Comparison of ENCODE assay signal across 20 cellular contexts in genomic region chr10:22634093-22634492, GRCh38.
DNase-seq lines count a peak whose midpoint lies in the region; ATAC-seq and TF ChIP-seq lines count a peak whose summit lies in the region.
"Had no signal": no experiment of that assay in that cellular context is flagged by ENCODE, and none has a peak within 500 bp of the region (broad histone marks: within the 10 kb centered on the region; RNA-seq: fewer than 3 reads in every experiment).

No MANE protein-coding gene starts in this region.

- no peak for TF ChIP-seq EP300 in stomach (IDR thresholded peaks at IDR 0.05)

- no peak for TF ChIP-seq CTCF in activated B cell treated with CpG ODN at 0.5 μM for 24 hours (IDR thresholded peaks at IDR 0.05)
- no peak for TF ChIP-seq CTCF in endothelial cell (IDR thresholded peaks at IDR 0.05; ENCODE audit: unreplicated experiment)
- no peak for TF ChIP-seq CTCF in stomach (IDR thresholded peaks at IDR 0.05)
- no peak for TF ChIP-seq CTCF in A673 (conservative IDR thresholded peaks at IDR 0.05; ENCODE audit: low read depth, low read length)

- DNase-seq in activated CD4-positive, alpha-beta T cell treated with anti-CD3 and anti-CD28 coated beads, Interleukin-2, amount 10 ng/mL, durations not matched to agents 7 days and 5 days, result no peak
- DNase-seq in activated CD4-positive, alpha-beta T cell treated with anti-CD3 and anti-CD28 coated beads for 48 hours, result no peak
- DNase-seq in activated B cell treated with CpG ODN at 0.5 μM for 24 hours, result no peak
- no peak for DNase-seq in endothelial cell (ENCODE audit: low spot score)
- DNase-seq in stomach, result no peak
- no peak for DNase-seq in left ventricle myocardium superior
- DNase-seq in A673 (ENCODE audit: low spot score), result no peak
- DNase-seq: activated CD4-positive, CD25-positive, alpha-beta regulatory T cell treated with anti-CD3 and anti-CD28 coated beads, Interleukin-2, amount 50 U/mL, for 72 hours; DMS79; foreskin melanocyte; left ventricle myocardium inferior; NCI-H187 treated with DMSO at 0.1 percent for 48 hours; NCI-H446 treated with DMSO at 0.1 percent for 48 hours; stimulated activated CD4-positive, alpha-beta T cell treated with anti-CD3 and anti-CD28 coated beads, Interleukin-4, amount 100 ng/mL, for 24 hours had no signal

- POLR2A ChIA-PET in activated CD4-positive, alpha-beta T cell treated with anti-CD3 and anti-CD28 coated beads, Interleukin-2, amount 10 ng/mL, durations not matched to agents 7 days and 5 days (lab: Charles Lee), result no interaction called here
- POLR2A ChIA-PET in activated B cell treated with CpG ODN at 0.5 μM for 24 hours (lab: Charles Lee) (interaction anchor here (1.6 kb wide), 1 partner anchor 19 kb away, joined by 4 read pairs; no protein-coding TSS in a partner anchor), A673 (lab: Charles Lee; ENCODE audit: low non-redundant PET) (no interaction called here)

- peaks cover 3% of the 10 kb centered on the region for H3K9me3 Mint-ChIP-seq in activated CD4-positive, alpha-beta T cell treated with anti-CD3 and anti-CD28 coated beads, Interleukin-2, amount 10 ng/mL, durations not matched to agents 7 days and 5 days
- H3K9me3 Mint-ChIP-seq in activated B cell treated with CpG ODN at 0.5 μM for 24 hours, result peaks cover 2% of the 10 kb centered on the region
- no peaks in the 10 kb centered on the region for H3K9me3 Mint-ChIP-seq in endothelial cell (ENCODE audit: unreplicated experiment)
- H3K9me3 Mint-ChIP-seq: CD14-positive monocyte had no signal

- intact Hi-C loops in activated B cell treated with CpG ODN at 0.5 μM for 24 hours (cut with micrococcal nuclease) (no loop called here), stomach (cut with DNase I; ENCODE audit: low total_unique reads) (no loop called here), left ventricle myocardium superior (cut with micrococcal nuclease) (no loop called here), A673 (cut with micrococcal nuclease; ENCODE audit: unreplicated experiment) (no loop called here)

- no peaks in the 10 kb centered on the region for H3K27me3 ChIP-seq in stomach
- no peaks in the 10 kb centered on the region for H3K27me3 ChIP-seq in A673 (replicated peaks; ENCODE audit: insufficient read depth, low read depth, low read length, poor library complexity)
- H3K27me3 ChIP-seq: ascending aorta, tibial nerve had no signal

- no peaks in the 10 kb centered on the region for H3K27me3 Mint-ChIP-seq in activated CD4-positive, alpha-beta T cell treated with anti-CD3 and anti-CD28 coated beads, Interleukin-2, amount 10 ng/mL, durations not matched to agents 7 days and 5 days
- H3K27me3 Mint-ChIP-seq in activated B cell treated with CpG ODN at 0.5 μM for 24 hours (no peaks in the 10 kb centered on the region), endothelial cell (ENCODE audit: unreplicated experiment) (peaks cover 8% of the 10 kb centered on the region)

- peaks cover 41% of the 10 kb centered on the region for H3K36me3 Mint-ChIP-seq in activated CD4-positive, alpha-beta T cell treated with anti-CD3 and anti-CD28 coated beads, Interleukin-2, amount 10 ng/mL, durations not matched to agents 7 days and 5 days (ENCODE audit: low read depth)
- peaks cover 10% of the 10 kb centered on the region for H3K36me3 Mint-ChIP-seq in activated B cell treated with CpG ODN at 0.5 μM for 24 hours (ENCODE audit: low read depth)
- H3K36me3 Mint-ChIP-seq in endothelial cell (ENCODE audit: low read depth, unreplicated experiment), result peaks cover 13% of the 10 kb centered on the region

- BruUV-seq in A673 (replicated peaks; lab: Mats Ljungman, UMichigan), result no TSS peak

- WGBS in stomach, 5 donors, result 81 to 92% (median 87%) methylated on average over 5 of the region's 5 CpGs

- no peak for TF ChIP-seq POLR2A in stomach (IDR thresholded peaks at IDR 0.05)
- TF ChIP-seq POLR2A in GM18505 (IDR thresholded peaks at IDR 0.05; ENCODE audit: borderline replicate concordance, extremely low read depth, insufficient read depth, insufficient read length), result no peak

- ATAC-seq in activated B cell treated with CpG ODN at 0.5 μM for 24 hours (ENCODE audit: low read depth) (no peak), left ventricle myocardium superior (no peak), GM18505 (IDR thresholded peaks at IDR 0.05; ENCODE audit: unreplicated experiment) (no peak)
- ATAC-seq: Right ventricle myocardium inferior had no signal

- H3K27ac Mint-ChIP-seq in activated CD4-positive, alpha-beta T cell treated with anti-CD3 and anti-CD28 coated beads, Interleukin-2, amount 10 ng/mL, durations not matched to agents 7 days and 5 days, result peak overlapping the region; percentile 73
- peak overlapping the region; percentile 86 for H3K27ac Mint-ChIP-seq in activated B cell treated with CpG ODN at 0.5 μM for 24 hours
- H3K27ac Mint-ChIP-seq in endothelial cell (ENCODE audit: unreplicated experiment), result peak overlapping the region; percentile 100

- H3K4me3 ChIP-seq in stomach (no peak overlapping the region), A673 (ENCODE audit: low read depth, low read length, poor library complexity, severe bottlenecking) (no peak overlapping the region)
- H3K4me3 ChIP-seq: ascending aorta, left ventricle myocardium inferior, tibial nerve had no signal

- H3K4me3 Mint-ChIP-seq in activated CD4-positive, alpha-beta T cell treated with anti-CD3 and anti-CD28 coated beads, Interleukin-2, amount 10 ng/mL, durations not matched to agents 7 days and 5 days, result no peak overlapping the region
- H3K4me3 Mint-ChIP-seq in activated B cell treated with CpG ODN at 0.5 μM for 24 hours (no peak overlapping the region), endothelial cell (ENCODE audit: unreplicated experiment) (no peak overlapping the region)
- H3K4me3 Mint-ChIP-seq: CD14-positive monocyte had no signal

- H3K4me1 ChIP-seq in stomach (peaks cover 0 to 28% (median 8%) of the 10 kb centered on the region in 4 donors), A673 (ENCODE audit: insufficient read depth, low read length, poor library complexity, severe bottlenecking) (peaks cover 19% of the 10 kb centered on the region)
- H3K4me1 ChIP-seq: parathyroid adenoma had no signal

- no peaks in the 10 kb centered on the region for H3K36me3 ChIP-seq in stomach
- no peaks in the 10 kb centered on the region for H3K36me3 ChIP-seq in A673 (ENCODE audit: insufficient read depth, low read length, poor library complexity, severe bottlenecking)
- H3K36me3 ChIP-seq: ascending aorta, left ventricle myocardium inferior, tibial nerve had no signal

- H3K27ac ChIP-seq in stomach (peak overlapping the region in 4 of 5 donors; percentile 16 to 43 (median 31)), A673 (ENCODE audit: low read depth, low read length, poor library complexity, severe bottlenecking) (no peak overlapping the region)
- H3K27ac ChIP-seq: ascending aorta, left ventricle myocardium inferior, parathyroid adenoma had no signal

- no peaks in the 10 kb centered on the region for H3K9me3 ChIP-seq in stomach
- H3K9me3 ChIP-seq in A673 (ENCODE audit: low read depth, low read length, poor library complexity, severe bottlenecking), result no peaks in the 10 kb centered on the region
- H3K9me3 ChIP-seq: ascending aorta, left ventricle myocardium inferior, tibial nerve had no signal

- H3K4me1 Mint-ChIP-seq in activated CD4-positive, alpha-beta T cell treated with anti-CD3 and anti-CD28 coated beads, Interleukin-2, amount 10 ng/mL, durations not matched to agents 7 days and 5 days, result peaks cover 86% of the 10 kb centered on the region
- H3K4me1 Mint-ChIP-seq in activated B cell treated with CpG ODN at 0.5 μM for 24 hours (peaks cover 95% of the 10 kb centered on the region), endothelial cell (ENCODE audit: unreplicated experiment) (peaks cover 76% of the 10 kb centered on the region)

- CTCF ChIA-PET in activated CD4-positive, alpha-beta T cell treated with anti-CD3 and anti-CD28 coated beads, Interleukin-2, amount 10 ng/mL, durations not matched to agents 7 days and 5 days (lab: Charles Lee), result interaction anchor here (0.6 to 1.5 kb wide), 2 partner anchors 11 kb away, joined by 3 to 4 read pairs; no protein-coding TSS in a partner anchor
- CTCF ChIA-PET in activated B cell treated with CpG ODN at 0.5 μM for 24 hours (lab: Charles Lee), result no interaction called here
- CTCF ChIA-PET in A673 (lab: Charles Lee), result no interaction called here
